Comparison of ENCODE assay signal across 11 cellular contexts in the genomic region with DNA sequence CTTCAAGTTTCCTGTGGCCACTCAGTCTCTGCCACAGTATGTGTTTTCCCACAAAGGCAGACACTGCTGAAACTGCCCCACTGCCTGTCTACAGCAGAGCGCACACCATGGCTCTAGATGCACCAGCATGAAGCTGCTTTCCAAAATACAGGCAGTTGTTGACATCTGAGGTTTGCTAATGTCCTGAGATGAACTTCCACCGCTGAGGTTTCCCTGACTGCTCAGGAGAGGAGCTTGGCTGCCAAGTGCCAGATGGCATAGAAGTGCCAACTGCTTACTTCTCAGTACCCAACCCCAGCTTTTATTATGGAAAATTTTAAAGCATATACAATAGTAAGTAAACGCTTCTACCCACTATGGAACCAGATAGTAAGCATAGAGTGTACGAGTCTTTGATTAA.
DNase-seq lines count a peak whose midpoint lies in the region; TF ChIP-seq lines count a peak whose summit lies in the region.
"Had no signal": no experiment of that assay in that cellular context is flagged by ENCODE, and none has a peak within 500 bp of the region (broad histone marks: within the 10 kb centered on the region; RNA-seq: fewer than 3 reads in every experiment).

No MANE protein-coding gene starts in this region.

- CTCF ChIA-PET in activated CD4-positive, alpha-beta memory T cell treated with anti-CD3 and anti-CD28 coated beads for 36 hours (lab: Charles Lee): interaction anchor here (0.6 to 1.0 kb wide), 2 partner anchors 11 to 121 kb away, joined by 3 read pairs; no protein-coding TSS in a partner anchor

- peak overlapping the region; percentile 70 for H3K27ac Mint-ChIP-seq in nephron progenitor cell
- no peak overlapping the region for H3K27ac Mint-ChIP-seq in activated CD4-positive, alpha-beta memory T cell treated with anti-CD3 and anti-CD28 coated beads for 36 hours
- H3K27ac Mint-ChIP-seq: activated CD4-positive, alpha-beta T cell treated with anti-CD3 and anti-CD28 coated beads, Interleukin-2, amount 10 ng/mL, durations not matched to agents 24 days and 14 days; activated T-helper 2 cell treated with anti-CD3 and anti-CD28 coated beads, Interferon-gamma antibody, Interleukin-2, Interleukin-4, amounts not matched to agents 10 μg/mL and 5 μg/mL and 100 μg/mL, durations not matched to agents 14 hours and 24 hours and 36 hours; endodermal cell had no signal

- no peaks in the 10 kb centered on the region for H3K27me3 Mint-ChIP-seq in nephron progenitor cell (ENCODE audit: low read depth, poor library complexity)
- H3K27me3 Mint-ChIP-seq in activated CD4-positive, alpha-beta memory T cell treated with anti-CD3 and anti-CD28 coated beads for 36 hours: no peaks in the 10 kb centered on the region
- H3K27me3 Mint-ChIP-seq: activated CD4-positive, alpha-beta T cell treated with anti-CD3 and anti-CD28 coated beads, Interleukin-2, amount 10 ng/mL, durations not matched to agents 24 days and 14 days had no signal

- H3K9me3 Mint-ChIP-seq in nephron progenitor cell: no peaks in the 10 kb centered on the region
- H3K9me3 Mint-ChIP-seq in activated CD4-positive, alpha-beta memory T cell treated with anti-CD3 and anti-CD28 coated beads for 36 hours: no peaks in the 10 kb centered on the region
- H3K9me3 Mint-ChIP-seq: activated CD4-positive, alpha-beta T cell treated with anti-CD3 and anti-CD28 coated beads, Interleukin-2, amount 10 ng/mL, durations not matched to agents 24 days and 14 days; activated T-helper 2 cell treated with anti-CD3 and anti-CD28 coated beads, Interferon-gamma antibody, Interleukin-2, Interleukin-4, amounts not matched to agents 10 μg/mL and 5 μg/mL and 100 μg/mL, durations not matched to agents 14 hours and 24 hours and 36 hours; endodermal cell had no signal

- H3K4me1 Mint-ChIP-seq in nephron progenitor cell: peaks cover 61% of the 10 kb centered on the region
- H3K4me1 Mint-ChIP-seq in activated CD4-positive, alpha-beta memory T cell treated with anti-CD3 and anti-CD28 coated beads for 36 hours (ENCODE audit: low read depth): no peaks in the 10 kb centered on the region
- H3K4me1 Mint-ChIP-seq: activated CD4-positive, alpha-beta T cell treated with anti-CD3 and anti-CD28 coated beads, Interleukin-2, amount 10 ng/mL, durations not matched to agents 24 days and 14 days had no signal

- intact Hi-C loops in activated CD4-positive, alpha-beta memory T cell treated with anti-CD3 and anti-CD28 coated beads for 36 hours (cut with micrococcal nuclease): loop anchor here (2.0 kb wide), 1 partner anchor 108 kb away; no protein-coding TSS in a partner anchor

- no peak for TF ChIP-seq CTCF in nephron progenitor cell (IDR thresholded peaks at IDR 0.05)

- POLR2A ChIA-PET in activated CD4-positive, alpha-beta memory T cell treated with anti-CD3 and anti-CD28 coated beads for 36 hours (lab: Charles Lee): no interaction called here

- DNase-seq in DMS79 treated with DMSO at 0.1 percent for 48 hours (lab: John Stamatoyannopoulos, UW) (peak; percentile 63), NCI-H1694 treated with DMSO at 0.1 percent for 48 hours (lab: John Stamatoyannopoulos, UW) (peak; percentile 97), brain pericyte (ENCODE audit: low read depth, low spot score) (peak; percentile 10), nephron progenitor cell (no peak), Kasumi-1 (lab: John Stamatoyannopoulos, UW) (no peak), NCI-H1048 (lab: John Stamatoyannopoulos, UW) (no peak)
- no peak for DNase-seq in activated CD4-positive, alpha-beta memory T cell treated with anti-CD3 and anti-CD28 coated beads for 36 hours
- DNase-seq: activated CD4-positive, alpha-beta T cell treated with anti-CD3 and anti-CD28 coated beads, Interleukin-2, amount 10 ng/mL, durations not matched to agents 24 days and 14 days; endodermal cell; Peyer's patch had no signal

- H3K4me3 Mint-ChIP-seq in nephron progenitor cell: no peak overlapping the region
- no peak overlapping the region for H3K4me3 Mint-ChIP-seq in activated CD4-positive, alpha-beta memory T cell treated with anti-CD3 and anti-CD28 coated beads for 36 hours
- H3K4me3 Mint-ChIP-seq: activated CD4-positive, alpha-beta T cell treated with anti-CD3 and anti-CD28 coated beads, Interleukin-2, amount 10 ng/mL, durations not matched to agents 24 days and 14 days; endodermal cell had no signal

- no peaks in the 10 kb centered on the region for H3K36me3 Mint-ChIP-seq in nephron progenitor cell (ENCODE audit: low read depth)
- H3K36me3 Mint-ChIP-seq in activated CD4-positive, alpha-beta memory T cell treated with anti-CD3 and anti-CD28 coated beads for 36 hours: no peaks in the 10 kb centered on the region

Comparison
In these comparisons a context has a peak if more than half of its experiments do, and no peak if none do; other contexts are left out.
1. DNase-seq: peak in DMS79 treated with DMSO at 0.1 percent for 48 hours (single experiment), NCI-H1694 treated with DMSO at 0.1 percent for 48 hours (single experiment) and brain pericyte (single experiment); none in nephron progenitor cell (single experiment), activated CD4-positive, alpha-beta memory T cell treated with anti-CD3 and anti-CD28 coated beads for 36 hours (single experiment), Kasumi-1 (0 of 2) and NCI-H1048 (single experiment).